8 cellular contexts compared by ENCODE assay signal in the genomic region with DNA sequence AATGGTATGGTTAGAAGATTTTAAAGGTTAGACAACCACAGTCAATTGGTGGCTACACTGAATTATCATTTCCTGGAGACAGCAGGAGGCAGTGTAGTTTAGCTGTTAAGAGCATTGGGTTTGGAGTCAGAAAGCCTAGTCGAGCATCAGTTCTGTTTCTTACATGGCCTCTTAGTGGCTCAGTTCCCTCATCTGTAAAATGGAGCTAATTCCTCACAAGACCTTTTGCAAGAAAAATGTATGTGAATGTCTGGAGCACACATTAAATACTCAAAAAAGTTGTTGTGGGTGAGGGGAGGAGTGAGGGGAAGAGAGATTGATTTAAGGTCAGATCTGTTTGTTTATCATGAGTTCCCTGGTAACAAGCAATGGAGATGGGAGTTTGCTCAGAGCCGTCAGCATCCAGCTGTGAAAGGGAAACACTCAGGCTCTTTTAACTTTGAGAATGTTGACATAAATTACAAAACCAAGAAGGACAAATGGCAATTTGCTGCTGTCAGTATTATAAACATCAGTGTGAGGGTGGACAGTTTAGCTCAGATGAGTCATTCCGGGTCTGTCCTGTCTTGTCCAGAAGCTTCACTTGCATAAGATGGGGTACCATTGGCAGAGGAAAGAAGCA.
DNase-seq lines count a peak whose midpoint lies in the region; ATAC-seq and TF ChIP-seq lines count a peak whose summit lies in the region.

No MANE protein-coding gene starts in this region.

- no peaks in the 10 kb centered on the region for H3K79me2 ChIP-seq in OCI-LY7 (ENCODE audit: insufficient read depth, low read depth, low read length)

- H3K9me3 ChIP-seq in OCI-LY7 (ENCODE audit: low read length) = no peaks in the 10 kb centered on the region

- H3K4me1 ChIP-seq in OCI-LY7 (ENCODE audit: insufficient read depth, low read length, poor library complexity, severe bottlenecking) = no peaks in the 10 kb centered on the region

- no peak for DNase-seq in GM06990 (ENCODE audit: extremely low read depth, insufficient read length)
- peak in 2 of 3 experiments; percentile 76 to 95 for DNase-seq in NCI-H1417 (lab: John Stamatoyannopoulos, UW)
- DNase-seq in chondrocyte (ENCODE audit: low spot score) = no peak
- DNase-seq in nephron progenitor cell = no peak
- no peak for DNase-seq in putamen (ENCODE audit: low spot score)
- DNase-seq in OCI-LY7 (ENCODE audit: low spot score) = no peak

- ATAC-seq in activated CD4-positive, CD25-positive, alpha-beta regulatory T cell treated with anti-CD3 and anti-CD28 coated beads, Interleukin-2, amount 50 U/mL, for 24 hours = no peak
- no peak for ATAC-seq in GM18517 (IDR thresholded peaks at IDR 0.05; ENCODE audit: unreplicated experiment)

- no peaks in the 10 kb centered on the region for H3K27me3 ChIP-seq in GM06990 (replicated peaks; ENCODE audit: control insufficient read depth, insufficient read depth, low read length)

- H3K36me3 ChIP-seq in GM06990 (ENCODE audit: control insufficient read depth, insufficient read depth, low read length) (no peaks in the 10 kb centered on the region), OCI-LY7 (ENCODE audit: insufficient read depth, low read length) (no peaks in the 10 kb centered on the region)

- no peak overlapping the region for H3K4me2 ChIP-seq in OCI-LY7 (ENCODE audit: low read length)

- intact Hi-C loops in OCI-LY7 (cut with micrococcal nuclease; ENCODE audit: unreplicated experiment) = no loop called here

- BruUV-seq in OCI-LY7 (replicated peaks; lab: Mats Ljungman, UMichigan) = no TSS peak

- peak overlapping the region; percentile 95 for H3K27ac Mint-ChIP-seq in chondrocyte (ENCODE audit: unreplicated experiment)
- H3K27ac Mint-ChIP-seq in nephron progenitor cell = peak overlapping the region; percentile 99

- H3K36me3 Mint-ChIP-seq in chondrocyte (ENCODE audit: low read depth) = no peaks in the 10 kb centered on the region
- no peaks in the 10 kb centered on the region for H3K36me3 Mint-ChIP-seq in nephron progenitor cell (ENCODE audit: low read depth)

- H3K4me3 Mint-ChIP-seq in chondrocyte (ENCODE audit: unreplicated experiment) (no peak overlapping the region), nephron progenitor cell (no peak overlapping the region)

- POLR2A ChIA-PET in OCI-LY7 (lab: Charles Lee) = interaction anchor here (0.6 to 1.4 kb wide), 2 partner anchors 8 to 172 kb away, joined by 3 to 7 read pairs; no protein-coding TSS in a partner anchor

- H3K9me3 Mint-ChIP-seq in chondrocyte (ENCODE audit: low read depth) = no peaks in the 10 kb centered on the region
- H3K9me3 Mint-ChIP-seq in nephron progenitor cell = no peaks in the 10 kb centered on the region

- H4K20me1 ChIP-seq in OCI-LY7 (ENCODE audit: insufficient read depth, low read length) = no peaks in the 10 kb centered on the region

- CTCF ChIA-PET in OCI-LY7 (lab: Charles Lee; ENCODE audit: unreplicated experiment) = no interaction called here

- no peaks in the 10 kb centered on the region for H3K27me3 Mint-ChIP-seq in chondrocyte (ENCODE audit: low read depth)
- H3K27me3 Mint-ChIP-seq in nephron progenitor cell (ENCODE audit: low read depth, poor library complexity) = no peaks in the 10 kb centered on the region

- H3K27ac ChIP-seq in OCI-LY7 (ENCODE audit: low read depth, low read length, poor library complexity, severe bottlenecking) = no peak overlapping the region

- H3K4me1 Mint-ChIP-seq in chondrocyte (ENCODE audit: low read depth) = peaks cover 58% of the 10 kb centered on the region
- peaks cover 58% of the 10 kb centered on the region for H3K4me1 Mint-ChIP-seq in nephron progenitor cell

- H3K9me2 ChIP-seq in OCI-LY7 (ENCODE audit: insufficient read depth, low read length) = no peaks in the 10 kb centered on the region

- no peak overlapping the region for H2AFZ ChIP-seq in OCI-LY7 (ENCODE audit: low read length)

- H3K4me3 ChIP-seq in GM06990 (replicated peaks; ENCODE audit: low read depth, low read length) (no peak overlapping the region), OCI-LY7 (ENCODE audit: low read depth, low read length, poor library complexity, severe bottlenecking) (no peak overlapping the region)

- TF ChIP-seq CTCF in GM06990 (IDR thresholded peaks at IDR 0.05; ENCODE audit: insufficient read depth, low read length, poor library complexity, severe bottlenecking) = peak; percentile 32
- peak; percentile 60 for TF ChIP-seq CTCF in chondrocyte (IDR thresholded peaks at IDR 0.05)
- TF ChIP-seq CTCF in nephron progenitor cell (IDR thresholded peaks at IDR 0.05) = no peak
- TF ChIP-seq CTCF in OCI-LY7 (conservative IDR thresholded peaks at IDR 0.05; ENCODE audit: low read length) = no peak

Comparison
In these comparisons a context has a peak if more than half of its experiments do, and no peak if none do; other contexts are left out.
1. DNase-seq: peak in NCI-H1417 (2 of 3); none in GM06990 (single experiment), chondrocyte (single experiment), nephron progenitor cell (single experiment), putamen (single experiment) and OCI-LY7 (single experiment).
2. CTCF ChIP-seq: peak in GM06990 (single experiment) and chondrocyte (single experiment); none in nephron progenitor cell (single experiment) and OCI-LY7 (single experiment).